Comparison of ENCODE assay signal across 1 cellular context in the genomic region with DNA sequence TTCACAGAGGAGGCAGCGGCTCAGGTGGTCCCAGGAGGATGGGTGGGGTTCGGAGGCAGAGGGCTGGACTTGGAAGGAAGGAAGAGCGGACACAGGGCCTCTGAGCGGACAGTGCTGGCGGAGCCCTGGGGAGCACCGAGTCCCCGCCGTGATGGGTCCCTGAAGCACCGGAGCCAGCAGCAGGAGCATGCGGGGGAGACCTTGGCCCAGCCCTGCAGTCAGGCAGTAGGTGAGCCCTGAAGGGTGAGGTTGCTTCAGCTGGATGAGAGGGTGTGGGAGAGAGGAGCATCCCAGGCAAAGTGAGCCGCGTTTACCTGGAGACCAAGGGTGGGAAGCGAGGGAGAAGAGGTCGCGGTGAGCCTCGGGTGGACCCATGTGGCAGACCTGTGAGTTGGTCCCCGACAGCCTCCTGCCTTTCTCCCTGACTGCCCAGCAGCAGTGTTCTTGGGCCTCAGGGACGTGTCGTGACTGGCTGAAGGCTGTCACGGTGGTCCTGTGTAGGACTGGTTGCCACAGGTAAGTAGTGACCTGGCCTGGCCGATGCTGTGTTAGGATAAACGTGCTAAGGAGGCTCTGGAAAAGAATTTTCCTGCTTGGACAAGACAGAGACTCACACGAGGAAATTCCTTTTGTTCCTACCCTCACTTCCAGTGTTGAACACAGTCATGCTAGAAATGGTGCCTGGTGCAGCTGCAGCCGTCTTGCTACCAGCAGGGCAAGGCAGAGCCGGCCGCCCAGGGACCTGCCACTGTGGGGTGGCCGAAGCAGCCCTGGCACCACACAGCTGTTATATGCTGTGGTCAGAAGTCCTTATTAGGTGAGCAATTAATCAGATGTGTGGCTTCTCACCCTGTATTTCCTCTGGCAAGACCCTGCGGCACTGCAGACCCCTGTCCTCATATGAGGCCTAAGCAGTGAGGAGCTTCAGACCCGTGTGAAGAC.
TF ChIP-seq lines count a peak whose summit lies in the region.

No MANE protein-coding gene starts in this region.

TF ChIP-seq in SK-N-SH treated with all-trans-retinoic acid at 6 μM for 48 hours, 23 proteins besides CTCF, POLR2A, EP300 and RAD21 (continued from another document):
- TF ChIP-seq, protein P1, sequence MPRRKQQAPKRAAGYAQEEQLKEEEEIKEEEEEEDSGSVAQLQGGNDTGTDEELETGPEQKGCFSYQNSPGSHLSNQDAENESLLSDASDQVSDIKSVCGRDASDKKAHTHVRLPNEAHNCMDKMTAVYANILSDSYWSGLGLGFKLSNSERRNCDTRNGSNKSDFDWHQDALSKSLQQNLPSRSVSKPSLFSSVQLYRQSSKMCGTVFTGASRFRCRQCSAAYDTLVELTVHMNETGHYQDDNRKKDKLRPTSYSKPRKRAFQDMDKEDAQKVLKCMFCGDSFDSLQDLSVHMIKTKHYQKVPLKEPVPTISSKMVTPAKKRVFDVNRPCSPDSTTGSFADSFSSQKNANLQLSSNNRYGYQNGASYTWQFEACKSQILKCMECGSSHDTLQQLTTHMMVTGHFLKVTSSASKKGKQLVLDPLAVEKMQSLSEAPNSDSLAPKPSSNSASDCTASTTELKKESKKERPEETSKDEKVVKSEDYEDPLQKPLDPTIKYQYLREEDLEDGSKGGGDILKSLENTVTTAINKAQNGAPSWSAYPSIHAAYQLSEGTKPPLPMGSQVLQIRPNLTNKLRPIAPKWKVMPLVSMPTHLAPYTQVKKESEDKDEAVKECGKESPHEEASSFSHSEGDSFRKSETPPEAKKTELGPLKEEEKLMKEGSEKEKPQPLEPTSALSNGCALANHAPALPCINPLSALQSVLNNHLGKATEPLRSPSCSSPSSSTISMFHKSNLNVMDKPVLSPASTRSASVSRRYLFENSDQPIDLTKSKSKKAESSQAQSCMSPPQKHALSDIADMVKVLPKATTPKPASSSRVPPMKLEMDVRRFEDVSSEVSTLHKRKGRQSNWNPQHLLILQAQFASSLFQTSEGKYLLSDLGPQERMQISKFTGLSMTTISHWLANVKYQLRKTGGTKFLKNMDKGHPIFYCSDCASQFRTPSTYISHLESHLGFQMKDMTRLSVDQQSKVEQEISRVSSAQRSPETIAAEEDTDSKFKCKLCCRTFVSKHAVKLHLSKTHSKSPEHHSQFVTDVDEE (CRISPR knock-in tag; IDR thresholded peaks at IDR 0.05), result no peak
- TF ChIP-seq ZNF565 (CRISPR knock-in tag; conservative IDR thresholded peaks at IDR 0.05; ENCODE audit: low read depth) (no peak), GLIS3 (CRISPR knock-in tag; IDR thresholded peaks at IDR 0.05) (no peak), PPARA (CRISPR knock-in tag; IDR thresholded peaks at IDR 0.05; ENCODE audit: borderline replicate concordance) (no peak), ZNF8 (CRISPR knock-in tag; IDR thresholded peaks at IDR 0.05) (no peak), ZNF70 (CRISPR knock-in tag; IDR thresholded peaks at IDR 0.05) (no peak), OSR1 (CRISPR knock-in tag; IDR thresholded peaks at IDR 0.05) (no peak), RARB (CRISPR knock-in tag; IDR thresholded peaks at IDR 0.05) (no peak), ZC3H10 (CRISPR knock-in tag; IDR thresholded peaks at IDR 0.05) (no peak), ARNTL (CRISPR knock-in tag; IDR thresholded peaks at IDR 0.05; ENCODE audit: borderline replicate concordance, low read depth) (no peak), SNAI2 (CRISPR knock-in tag; IDR thresholded peaks at IDR 0.05) (no peak), CSDC2 (CRISPR knock-in tag; IDR thresholded peaks at IDR 0.05) (no peak), POU6F1 (CRISPR knock-in tag; IDR thresholded peaks at IDR 0.05; ENCODE audit: borderline replicate concordance, low read depth) (no peak), TOX (CRISPR knock-in tag; IDR thresholded peaks at IDR 0.05; ENCODE audit: borderline replicate concordance) (no peak)
- TF ChIP-seq, protein P2, sequence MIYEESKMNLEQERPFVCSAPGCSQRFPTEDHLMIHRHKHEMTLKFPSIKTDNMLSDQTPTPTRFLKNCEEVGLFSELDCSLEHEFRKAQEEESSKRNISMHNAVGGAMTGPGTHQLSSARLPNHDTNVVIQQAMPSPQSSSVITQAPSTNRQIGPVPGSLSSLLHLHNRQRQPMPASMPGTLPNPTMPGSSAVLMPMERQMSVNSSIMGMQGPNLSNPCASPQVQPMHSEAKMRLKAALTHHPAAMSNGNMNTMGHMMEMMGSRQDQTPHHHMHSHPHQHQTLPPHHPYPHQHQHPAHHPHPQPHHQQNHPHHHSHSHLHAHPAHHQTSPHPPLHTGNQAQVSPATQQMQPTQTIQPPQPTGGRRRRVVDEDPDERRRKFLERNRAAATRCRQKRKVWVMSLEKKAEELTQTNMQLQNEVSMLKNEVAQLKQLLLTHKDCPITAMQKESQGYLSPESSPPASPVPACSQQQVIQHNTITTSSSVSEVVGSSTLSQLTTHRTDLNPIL (CRISPR knock-in tag; IDR thresholded peaks at IDR 0.05; ENCODE audit: low read depth), result no peak
- TF ChIP-seq, protein P3, sequence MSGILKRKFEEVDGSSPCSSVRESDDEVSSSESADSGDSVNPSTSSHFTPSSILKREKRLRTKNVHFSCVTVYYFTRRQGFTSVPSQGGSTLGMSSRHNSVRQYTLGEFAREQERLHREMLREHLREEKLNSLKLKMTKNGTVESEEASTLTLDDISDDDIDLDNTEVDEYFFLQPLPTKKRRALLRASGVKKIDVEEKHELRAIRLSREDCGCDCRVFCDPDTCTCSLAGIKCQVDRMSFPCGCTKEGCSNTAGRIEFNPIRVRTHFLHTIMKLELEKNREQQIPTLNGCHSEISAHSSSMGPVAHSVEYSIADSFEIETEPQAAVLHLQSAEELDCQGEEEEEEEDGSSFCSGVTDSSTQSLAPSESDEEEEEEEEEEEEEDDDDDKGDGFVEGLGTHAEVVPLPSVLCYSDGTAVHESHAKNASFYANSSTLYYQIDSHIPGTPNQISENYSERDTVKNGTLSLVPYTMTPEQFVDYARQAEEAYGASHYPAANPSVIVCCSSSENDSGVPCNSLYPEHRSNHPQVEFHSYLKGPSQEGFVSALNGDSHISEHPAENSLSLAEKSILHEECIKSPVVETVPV (CRISPR knock-in tag; IDR thresholded peaks at IDR 0.05), result no peak
- TF ChIP-seq, protein P4, sequence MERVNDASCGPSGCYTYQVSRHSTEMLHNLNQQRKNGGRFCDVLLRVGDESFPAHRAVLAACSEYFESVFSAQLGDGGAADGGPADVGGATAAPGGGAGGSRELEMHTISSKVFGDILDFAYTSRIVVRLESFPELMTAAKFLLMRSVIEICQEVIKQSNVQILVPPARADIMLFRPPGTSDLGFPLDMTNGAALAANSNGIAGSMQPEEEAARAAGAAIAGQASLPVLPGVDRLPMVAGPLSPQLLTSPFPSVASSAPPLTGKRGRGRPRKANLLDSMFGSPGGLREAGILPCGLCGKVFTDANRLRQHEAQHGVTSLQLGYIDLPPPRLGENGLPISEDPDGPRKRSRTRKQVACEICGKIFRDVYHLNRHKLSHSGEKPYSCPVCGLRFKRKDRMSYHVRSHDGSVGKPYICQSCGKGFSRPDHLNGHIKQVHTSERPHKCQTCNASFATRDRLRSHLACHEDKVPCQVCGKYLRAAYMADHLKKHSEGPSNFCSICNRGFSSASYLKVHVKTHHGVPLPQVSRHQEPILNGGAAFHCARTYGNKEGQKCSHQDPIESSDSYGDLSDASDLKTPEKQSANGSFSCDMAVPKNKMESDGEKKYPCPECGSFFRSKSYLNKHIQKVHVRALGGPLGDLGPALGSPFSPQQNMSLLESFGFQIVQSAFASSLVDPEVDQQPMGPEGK (CRISPR knock-in tag; IDR thresholded peaks at IDR 0.05; ENCODE audit: borderline replicate concordance), result no peak
